Comparison of ENCODE assay signal across 24 cellular contexts in the genomic region with DNA sequence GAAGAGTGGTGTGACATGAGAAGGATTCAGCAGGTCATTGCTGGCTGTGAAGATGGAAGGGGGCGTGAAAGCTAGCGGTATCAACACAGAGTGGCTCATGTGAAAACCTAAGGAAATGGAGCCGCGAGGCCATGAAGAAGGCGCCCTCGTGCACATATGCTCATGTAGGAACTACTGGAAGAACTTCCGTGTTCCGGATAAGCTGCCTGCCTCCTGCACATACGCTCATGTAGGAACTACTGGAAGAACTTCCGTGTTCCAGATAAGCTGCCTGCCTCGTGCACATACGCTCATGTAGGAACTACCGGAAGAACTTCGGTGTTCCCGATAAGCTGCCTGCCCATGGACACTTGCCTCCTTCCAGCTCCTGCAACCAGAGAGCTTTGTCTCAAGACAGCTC.
DNase-seq lines count a peak whose midpoint lies in the region; ATAC-seq, FAIRE-seq and TF ChIP-seq lines count a peak whose summit lies in the region.
"Had no signal": no experiment of that assay in that cellular context is flagged by ENCODE, and none has a peak within 500 bp of the region (broad histone marks: within the 10 kb centered on the region; RNA-seq: fewer than 3 reads in every experiment).

No MANE protein-coding gene starts in this region.

- CTCF ChIA-PET in Panc1 (lab: Charles Lee) = no interaction called here
- CTCF ChIA-PET in K562 (lab: Yijun Ruan, JAX; ENCODE audit: low intra/inter-chr PET ratio) = interaction anchor here (0.6 kb wide), 1 partner anchor 204 kb away, joined by 3 read pairs; no protein-coding TSS in a partner anchor
- CTCF ChIA-PET in H1 (lab: Charles Lee; ENCODE audit: partially characterized antibody) = interaction anchor here (0.7 to 1.3 kb wide), 7 partner anchors 8 to 206 kb away, joined by 3 to 4 read pairs (median 3); no protein-coding TSS in a partner anchor

- H3K9me3 ChIP-seq in H9 (ENCODE audit: control insufficient read depth, low read depth, low read length) (no peaks in the 10 kb centered on the region), Panc1 (ENCODE audit: control insufficient read depth, insufficient read depth, low read depth, low read length) (no peaks in the 10 kb centered on the region), K562 (replicated peaks; ENCODE audit: control insufficient read depth, insufficient read depth, low read depth, low read length) (no peaks in the 10 kb centered on the region; the same call in 1 of the 2 replicates), H1 (ENCODE audit: insufficient read depth in 2 of 2, low read depth in 1 of 2, low read length in 1 of 2) (no peaks in the 10 kb centered on the region), trophoblast cell (ENCODE audit: insufficient read depth, low read depth, low read length) (peaks cover under 1% of the 10 kb centered on the region)
- H3K9me3 ChIP-seq: A549; BLaER1 treated with 17β-estradiol and CSF1 and Interleukin-3, amounts not matched to agents 10 nM and 100 nM; Caco-2 had no signal

- H2AK5ac ChIP-seq in H9 (ENCODE audit: insufficient read length, low read length) = no peak overlapping the region
- peak overlapping the region; percentile 15; the same call in 1 of the 2 replicates for H2AK5ac ChIP-seq in H1 (ENCODE audit: low read depth, low read length)
- H2AK5ac ChIP-seq in trophoblast cell (ENCODE audit: low read length) = no peak overlapping the region

- H2BK5ac ChIP-seq in H9 (ENCODE audit: insufficient read length, low read length) (no peak overlapping the region), H1 (ENCODE audit: low read depth, low read length) (no peak overlapping the region), trophoblast cell (ENCODE audit: low read depth, low read length, poor library complexity) (no peak overlapping the region)

- no CpG with 5 or more reads among the region's 15 CpGs for WGBS in H9 (ENCODE audit: extremely low coverage, insufficient read length, low lambda C conversion rate)
- 4% methylated on average over 15 of the region's 15 CpGs for WGBS in K562 (ENCODE audit: insufficient coverage, low coverage, missing lambda C conversion rate)
- WGBS in H1 (ENCODE audit: extremely low coverage in 1 of 2, insufficient coverage in 1 of 2, insufficient read length in 1 of 2, insufficient replicate concordance in 2 of 2, low coverage in 1 of 2, low lambda C conversion rate in 2 of 2, missing lambda C conversion rate in 1 of 2), 2 experiments = 88% methylated on average over 15 of the region's 15 CpGs; no CpG with 5 or more reads in 1 of the 2 experiments
- WGBS in trophoblast cell (ENCODE audit: extremely low coverage, insufficient coverage, insufficient read length) = no CpG with 5 or more reads among the region's 15 CpGs

- H4K12ac ChIP-seq in trophoblast cell (ENCODE audit: low read depth, low read length) = no peak overlapping the region

- H3K14ac ChIP-seq in H9 (ENCODE audit: insufficient read depth, low read length) (no peak overlapping the region; the same call in 1 of the 2 replicates), H1 (ENCODE audit: insufficient read length) (no peak overlapping the region), trophoblast cell (ENCODE audit: low read length) (no peak overlapping the region)

- H3K56ac ChIP-seq in H9 (ENCODE audit: insufficient read length, low read depth, low read length) = no peak overlapping the region
- H3K56ac ChIP-seq in H1 (replicated peaks; ENCODE audit: insufficient read length, low read depth, low read length) = no peak overlapping the region

- H2BK20ac ChIP-seq in H9 (ENCODE audit: low read depth, low read length, poor library complexity, severe bottlenecking) (no peak overlapping the region), H1 (ENCODE audit: low read length) (no peak overlapping the region)

- H3K79me2 ChIP-seq in H9 (ENCODE audit: insufficient read depth, low read length) (no peaks in the 10 kb centered on the region), K562 (ENCODE audit: control insufficient read depth, insufficient read depth, low read length) (no peaks in the 10 kb centered on the region), H1 (ENCODE audit: control insufficient read depth in 1 of 2, insufficient read depth in 2 of 2, low read length in 2 of 2) (no peaks in the 10 kb centered on the region; a peak in 1 of 4 replicates), trophoblast cell (ENCODE audit: control insufficient read depth, insufficient read depth, low read length, poor library complexity) (no peaks in the 10 kb centered on the region)

- no peak overlapping the region for H2AFZ ChIP-seq in H9 (ENCODE audit: low read length)
- H2AFZ ChIP-seq in K562 (ENCODE audit: low read depth, low read length) = peak overlapping the region; percentile 72
- H2AFZ ChIP-seq in H1 (ENCODE audit: low read length) = no peak overlapping the region
- H2AFZ ChIP-seq in trophoblast cell (ENCODE audit: insufficient read depth, low read length, poor library complexity) = no peak overlapping the region

- H4K91ac ChIP-seq in H9 (ENCODE audit: insufficient read length, low read depth, low read length) (peak overlapping the region; percentile 91), H1 (replicated peaks; ENCODE audit: insufficient read length, low read length) (no peak overlapping the region), trophoblast cell (ENCODE audit: low read depth, low read length) (no peak overlapping the region)

- H4K5ac ChIP-seq in H9 (ENCODE audit: insufficient read length, low read depth, low read length) = no peak overlapping the region
- no peak overlapping the region for H4K5ac ChIP-seq in H1 (ENCODE audit: insufficient read length, low read depth, low read length)

- BruUV-seq in Panc1 (replicated peaks; lab: Mats Ljungman, UMichigan) (no TSS peak), K562 (replicated peaks; lab: Mats Ljungman, UMichigan) (no TSS peak)

- no peak overlapping the region for H3T11ph ChIP-seq in H9 (ENCODE audit: low read length)

- no peak for FAIRE-seq in K562 (lab: Jason Lieb, UNC)
- no peak for FAIRE-seq in H1 (lab: Jason Lieb, UNC)
- FAIRE-seq: A549, D721Med, G401.6, GM12891, GM19239 had no signal

- H3K4me3 Mint-ChIP-seq in H9 = no peak overlapping the region
- H3K4me3 Mint-ChIP-seq in activated T-helper 1 cell treated with anti-CD3 and anti-CD28 coated beads, Interleukin-12 subunit alpha, Interleukin-12 subunit beta, Interleukin-2, Interleukin-4 antibody, amounts not matched to agents 30 ng/mL and 10 ng/mL and 1 ng/mL, durations not matched to agents 14 hours and 24 hours and 36 hours = no peak overlapping the region
- H3K4me3 Mint-ChIP-seq: B cell; CD4-positive, alpha-beta T cell; CD8-positive, alpha-beta T cell had no signal

- no peak overlapping the region for H2BK12ac ChIP-seq in H9 (ENCODE audit: insufficient read length, low read depth, low read length)
- no peak overlapping the region; the same call in 1 of the 2 replicates for H2BK12ac ChIP-seq in H1 (ENCODE audit: low read depth, low read length)
- H2BK12ac ChIP-seq in trophoblast cell (ENCODE audit: low read length) = no peak overlapping the region

- POLR2A ChIA-PET in Panc1 (lab: Charles Lee) (no interaction called here), K562 (lab: Yijun Ruan, JAX) (interaction anchor here (0.6 kb wide), 1 partner anchor 774 kb away, joined by 3 read pairs; no protein-coding TSS in a partner anchor), H1 (lab: Charles Lee; ENCODE audit: partially characterized antibody) (no interaction called here)

- no peak overlapping the region for H2BK15ac ChIP-seq in H9 (ENCODE audit: low read depth, low read length)
- H2BK15ac ChIP-seq in H1 (ENCODE audit: low read length) = no peak overlapping the region

- no peaks in the 10 kb centered on the region for H3K79me1 ChIP-seq in H9 (ENCODE audit: insufficient read depth, low read depth, low read length, poor library complexity, severe bottlenecking)
- H3K79me1 ChIP-seq in H1 (ENCODE audit: low read depth, low read length) = no peaks in the 10 kb centered on the region
- no peaks in the 10 kb centered on the region for H3K79me1 ChIP-seq in trophoblast cell (ENCODE audit: low read length)

- H3K23ac ChIP-seq in H9 (ENCODE audit: insufficient read length, low read depth, low read length) (no peak overlapping the region), H1 (ENCODE audit: insufficient read length) (no peak overlapping the region), trophoblast cell (ENCODE audit: low read length) (no peak overlapping the region)

- H3K18ac ChIP-seq in H9 (ENCODE audit: insufficient read length, low read depth, low read length) = peak overlapping the region; percentile 38
- no peak overlapping the region for H3K18ac ChIP-seq in H1 (ENCODE audit: extremely low read depth, low read length)
- no peak overlapping the region for H3K18ac ChIP-seq in trophoblast cell (ENCODE audit: low read length)

- no peak overlapping the region for H4K8ac ChIP-seq in H9 (replicated peaks; ENCODE audit: insufficient read length, low read depth, low read length)
- no peak overlapping the region for H4K8ac ChIP-seq in H1 (ENCODE audit: extremely low read depth, insufficient read depth, low read length)
- H4K8ac ChIP-seq in trophoblast cell (ENCODE audit: low read depth, low read length) = no peak overlapping the region

- H3K9me1 ChIP-seq in K562 (ENCODE audit: control insufficient read depth, insufficient read depth, low read length) = no peaks in the 10 kb centered on the region

- H3K4me1 Mint-ChIP-seq in H9 = peaks cover 9 to 10% of the 10 kb centered on the region in 2 experiments
- no peaks in the 10 kb centered on the region for H3K4me1 Mint-ChIP-seq in activated T-helper 1 cell treated with anti-CD3 and anti-CD28 coated beads, Interleukin-12 subunit alpha, Interleukin-12 subunit beta, Interleukin-2, Interleukin-4 antibody, amounts not matched to agents 30 ng/mL and 10 ng/mL and 1 ng/mL, durations not matched to agents 14 hours and 24 hours and 36 hours (ENCODE audit: low read depth)

- TF ChIP-seq POLR2A in K562 (conservative IDR thresholded peaks at IDR 0.05) = no peak
- no peak for TF ChIP-seq POLR2A in H1 (IDR thresholded peaks at IDR 0.05; ENCODE audit: control extremely low read depth in 1 of 2, low read depth in 2 of 2, low read length in 2 of 2)

- H3K4me1 ChIP-seq in H9 (ENCODE audit: insufficient read depth, low read length) (no peaks in the 10 kb centered on the region), Panc1 (ENCODE audit: control insufficient read depth, insufficient read depth, low read length) (peaks cover 18% of the 10 kb centered on the region), K562 (replicated peaks in 1 of 2; ENCODE audit: control insufficient read depth in 2 of 2, insufficient read depth in 2 of 2, low read length in 2 of 2) (no peaks in the 10 kb centered on the region), H1 (replicated peaks in 1 of 4; ENCODE audit: control insufficient read depth in 3 of 4, insufficient read depth in 4 of 4, low read length in 3 of 4) (no peaks in the 10 kb centered on the region; a peak in 1 of 7 replicates), trophoblast cell (ENCODE audit: control insufficient read depth in 1 of 2, insufficient read depth in 2 of 2, low read length in 2 of 2) (peaks cover 0 to 2% of the 10 kb centered on the region in 2 experiments)
- H3K4me1 ChIP-seq: BLaER1 treated with 17β-estradiol and CSF1 and Interleukin-3, amounts not matched to agents 10 nM and 100 nM had no signal

- H2BK120ac ChIP-seq in H9 (ENCODE audit: low read depth, low read length, poor library complexity, severe bottlenecking) (no peak overlapping the region), H1 (replicated peaks; ENCODE audit: low read depth, low read length) (no peak overlapping the region), trophoblast cell (ENCODE audit: insufficient read depth, low read length, poor library complexity) (no peak overlapping the region)

- H3K4me2 ChIP-seq in H9 (ENCODE audit: insufficient read depth, insufficient read length, low read length) = no peak overlapping the region
- peak overlapping the region; percentile 41; the same call in 1 of the 2 replicates for H3K4me2 ChIP-seq in K562 (ENCODE audit: insufficient read depth, low read length)
- no peak overlapping the region for H3K4me2 ChIP-seq in H1 (ENCODE audit: insufficient read depth in 1 of 2, low read depth in 2 of 2, low read length in 2 of 2)
- no peak overlapping the region for H3K4me2 ChIP-seq in trophoblast cell (ENCODE audit: low read length)
- H3K4me2 ChIP-seq: A549; BLaER1 treated with 17β-estradiol and CSF1 and Interleukin-3, amounts not matched to agents 10 nM and 100 nM had no signal

- ATAC-seq in Panc1 = no peak
- no peak for ATAC-seq in K562
- no peak for ATAC-seq in HG03280 (IDR thresholded peaks at IDR 0.05; ENCODE audit: unreplicated experiment)
- ATAC-seq: A549; CD8-positive, alpha-beta T cell had no signal

- TF ChIP-seq EP300 in K562 (IDR thresholded peaks at IDR 0.05; ENCODE audit: low read length) (no peak), H1 (IDR thresholded peaks at IDR 0.05; ENCODE audit: borderline replicate concordance in 1 of 2, low read depth in 2 of 2, low read length in 2 of 2) (no peak)

- TF ChIP-seq CTCF in H9 (conservative IDR thresholded peaks at IDR 0.05) (no peak), Panc1 (IDR thresholded peaks at IDR 0.05) (no peak), K562 (IDR thresholded peaks at IDR 0.05 in 2 of 3, conservative IDR thresholded peaks at IDR 0.05 in 1 of 3; ENCODE audit: insufficient read depth in 2 of 3, low read depth in 1 of 3, low read length in 3 of 3) (no peak), H1 (IDR thresholded peaks at IDR 0.05; ENCODE audit: control extremely low read depth in 1 of 3, insufficient read depth in 1 of 3, low read depth in 1 of 3, low read length in 3 of 3) (no peak)

- H3K36me3 Mint-ChIP-seq in H9 (ENCODE audit: insufficient read depth in 1 of 3, low read depth in 3 of 3) = no peaks in the 10 kb centered on the region
- H3K36me3 Mint-ChIP-seq in activated T-helper 1 cell treated with anti-CD3 and anti-CD28 coated beads, Interleukin-12 subunit alpha, Interleukin-12 subunit beta, Interleukin-2, Interleukin-4 antibody, amounts not matched to agents 30 ng/mL and 10 ng/mL and 1 ng/mL, durations not matched to agents 14 hours and 24 hours and 36 hours (ENCODE audit: low read depth) = no peaks in the 10 kb centered on the region
- H3K36me3 Mint-ChIP-seq: CD8-positive, alpha-beta T cell had no signal

- no peak overlapping the region for H3K9ac ChIP-seq in H9 (ENCODE audit: extremely low read depth, insufficient read length, low read length)
- H3K9ac ChIP-seq in K562 (ENCODE audit: insufficient read depth in 1 of 2, low read depth in 2 of 2, low read length in 2 of 2) = no peak overlapping the region
- no peak overlapping the region for H3K9ac ChIP-seq in H1 (replicated peaks in 1 of 4; ENCODE audit: extremely low read depth in 1 of 4, low read depth in 3 of 4, low read length in 3 of 4)
- no peak overlapping the region for H3K9ac ChIP-seq in trophoblast cell (ENCODE audit: low read length)
- H3K9ac ChIP-seq: BLaER1 treated with 17β-estradiol and CSF1 and Interleukin-3, amounts not matched to agents 10 nM and 100 nM had no signal

- H3K4ac ChIP-seq in H9 (ENCODE audit: low read depth, low read length) (no peak overlapping the region), H1 (replicated peaks; ENCODE audit: insufficient read length, low read depth, low read length) (no peak overlapping the region), trophoblast cell (ENCODE audit: low read depth, low read length) (no peak overlapping the region)

- no peak overlapping the region; a peak in 1 of 7 replicates for H3K27ac Mint-ChIP-seq in H9
- no peak overlapping the region for H3K27ac Mint-ChIP-seq in activated T-helper 1 cell treated with anti-CD3 and anti-CD28 coated beads, Interleukin-12 subunit alpha, Interleukin-12 subunit beta, Interleukin-2, Interleukin-4 antibody, amounts not matched to agents 30 ng/mL and 10 ng/mL and 1 ng/mL, durations not matched to agents 14 hours and 24 hours and 36 hours
- H3K27ac Mint-ChIP-seq: B cell; CD4-positive, alpha-beta T cell; CD8-positive, alpha-beta T cell had no signal

- no peaks in the 10 kb centered on the region for H3K36me3 ChIP-seq in Panc1 (ENCODE audit: control insufficient read depth, insufficient read depth, low read length)
- no peaks in the 10 kb centered on the region for H3K36me3 ChIP-seq in K562 (ENCODE audit: control insufficient read depth, insufficient read depth, low read length)
- H3K36me3 ChIP-seq in H1 (ENCODE audit: control insufficient read depth in 2 of 4, insufficient read depth in 4 of 4, low read length in 3 of 4) = no peaks in the 10 kb centered on the region
- no peaks in the 10 kb centered on the region for H3K36me3 ChIP-seq in trophoblast cell (ENCODE audit: control insufficient read depth in 1 of 2, insufficient read depth in 2 of 2, low read length in 2 of 2)
- H3K36me3 ChIP-seq: BLaER1 treated with 17β-estradiol and CSF1 and Interleukin-3, amounts not matched to agents 10 nM and 100 nM had no signal

- H3K27ac ChIP-seq in H9 (ENCODE audit: insufficient read length, low read depth, low read length) = no peak overlapping the region
- H3K27ac ChIP-seq in Panc1 (ENCODE audit: low read length) = peak overlapping the region; percentile 34; the same call in 1 of the 2 replicates
- H3K27ac ChIP-seq in K562 (ENCODE audit: extremely low read depth, low read depth, low read length) = no peak overlapping the region
- H3K27ac ChIP-seq in H1 (ENCODE audit: low read depth, low read length) = no peak overlapping the region
- no peak overlapping the region for H3K27ac ChIP-seq in trophoblast cell (ENCODE audit: low read depth, low read length)
- H3K27ac ChIP-seq: 22Rv1; A549; BLaER1 treated with 17β-estradiol and CSF1 and Interleukin-3, amounts not matched to agents 10 nM and 100 nM; C4-2B had no signal

- H4K20me1 ChIP-seq in H9 (ENCODE audit: control insufficient read depth, insufficient read depth, insufficient read length) (no peaks in the 10 kb centered on the region), K562 (replicated peaks; ENCODE audit: control insufficient read depth, insufficient read depth, low read length) (no peaks in the 10 kb centered on the region), H1 (replicated peaks in 1 of 2; ENCODE audit: control insufficient read depth in 1 of 2, insufficient read depth in 2 of 2, low read length in 2 of 2) (no peaks in the 10 kb centered on the region)
- H4K20me1 ChIP-seq: BLaER1 treated with 17β-estradiol and CSF1 and Interleukin-3, amounts not matched to agents 10 nM and 100 nM had no signal

- DNase-seq in H9 (no peak), Panc1 (ENCODE audit: low read depth, low spot score) (no peak), K562 (ENCODE audit: extremely low read depth in 1 of 4, low spot score in 3 of 4) (peak in 1 of 4 experiments; percentile 5), H1 (ENCODE audit: low read depth in 1 of 2, low spot score in 2 of 2) (no peak), NCI-H2171 (lab: John Stamatoyannopoulos, UW) (no peak), trophoblast cell (no peak)
- DNase-seq in activated T-helper 1 cell treated with anti-CD3 and anti-CD28 coated beads, Interleukin-12 subunit alpha, Interleukin-12 subunit beta, Interleukin-2, Interleukin-4 antibody, amounts not matched to agents 30 ng/mL and 10 ng/mL and 1 ng/mL, durations not matched to agents 14 hours and 24 hours and 36 hours (ENCODE audit: low spot score) = no peak
- DNase-seq: AML-193; Caco-2; Calu3; CD4-positive, alpha-beta T cell; CD8-positive, alpha-beta T cell; DMS79 treated with DMSO at 0.1 percent for 48 hours; GF-D8 had no signal

- intact Hi-C loops in Panc1 (cut with micrococcal nuclease; ENCODE audit: unreplicated experiment) = loop anchor here (5.0 kb wide), 1 partner anchor 112 kb away; no protein-coding TSS in a partner anchor
- intact Hi-C loops in K562 (cut with micrococcal nuclease) = no loop called here
- intact Hi-C loops in activated T-helper 1 cell treated with anti-CD3 and anti-CD28 coated beads, Interleukin-12 subunit alpha, Interleukin-12 subunit beta, Interleukin-2, Interleukin-4 antibody, amounts not matched to agents 30 ng/mL and 10 ng/mL and 1 ng/mL, durations not matched to agents 14 hours and 24 hours and 36 hours (cut with micrococcal nuclease) = no loop called here

- no peak for TF ChIP-seq RAD21 in K562 (CRISPR knock-in tag; conservative IDR thresholded peaks at IDR 0.05 in 1 of 2, IDR thresholded peaks at IDR 0.05 in 1 of 2)
- TF ChIP-seq RAD21 in H1 (IDR thresholded peaks at IDR 0.05 in 1 of 2, conservative IDR thresholded peaks at IDR 0.05 in 1 of 2; ENCODE audit: low read depth in 2 of 2, low read length in 2 of 2) = no peak

- H3K27me3 Mint-ChIP-seq in H9 (ENCODE audit: low read depth) = no peaks in the 10 kb centered on the region
- peaks cover 9% of the 10 kb centered on the region for H3K27me3 Mint-ChIP-seq in activated T-helper 1 cell treated with anti-CD3 and anti-CD28 coated beads, Interleukin-12 subunit alpha, Interleukin-12 subunit beta, Interleukin-2, Interleukin-4 antibody, amounts not matched to agents 30 ng/mL and 10 ng/mL and 1 ng/mL, durations not matched to agents 14 hours and 24 hours and 36 hours (ENCODE audit: insufficient read depth)
- H3K27me3 Mint-ChIP-seq: CD4-positive, alpha-beta T cell had no signal

- no peaks in the 10 kb centered on the region for H3K23me2 ChIP-seq in H9 (ENCODE audit: insufficient read length, low read depth, low read length, poor library complexity, severe bottlenecking)
- H3K23me2 ChIP-seq in H1 (ENCODE audit: low read depth, low read length) = no peaks in the 10 kb centered on the region

- H3K4me3 ChIP-seq in Panc1 (ENCODE audit: low read depth in 2 of 2, low read length in 2 of 2) (no peak overlapping the region), K562 (no peak overlapping the region), H1 (ENCODE audit: extremely low read depth in 1 of 4, insufficient read depth in 2 of 4, low read depth in 3 of 4, low read length in 4 of 4) (no peak overlapping the region), trophoblast cell (ENCODE audit: low read depth, low read length) (no peak overlapping the region)
- H3K4me3 ChIP-seq: A549; BLaER1 treated with 17β-estradiol and CSF1 and Interleukin-3, amounts not matched to agents 10 nM and 100 nM had no signal

- in situ Hi-C loops in Panc1 (cut with HindIII; ENCODE audit: low pct_unique_long_range_greater_than_20kb, low sequenced_read_pairs) = no loop called here
- in situ Hi-C loops in K562 (cut with MboI) = no loop called here

- H3K27me3 ChIP-seq in H9 (ENCODE audit: insufficient read depth, low read length) (no peaks in the 10 kb centered on the region), Panc1 (ENCODE audit: control insufficient read depth, insufficient read depth, low read length) (no peaks in the 10 kb centered on the region), K562 (ENCODE audit: control insufficient read depth in 2 of 2, insufficient read depth in 2 of 2, low read length in 2 of 2) (peaks cover 0 to 6% of the 10 kb centered on the region in 2 experiments; a peak in 2 of 5 replicates), H1 (replicated peaks in 1 of 4; ENCODE audit: control insufficient read depth in 3 of 4, extremely low read depth in 1 of 4, insufficient read depth in 3 of 4, low read length in 3 of 4) (no peaks in the 10 kb centered on the region; a peak in 2 of 7 replicates), trophoblast cell (ENCODE audit: insufficient read depth, low read length) (no peaks in the 10 kb centered on the region)
- H3K27me3 ChIP-seq: BLaER1 treated with 17β-estradiol and CSF1 and Interleukin-3, amounts not matched to agents 10 nM and 100 nM had no signal

- H3K9me3 Mint-ChIP-seq in H9 = no peaks in the 10 kb centered on the region
- no peaks in the 10 kb centered on the region for H3K9me3 Mint-ChIP-seq in activated T-helper 1 cell treated with anti-CD3 and anti-CD28 coated beads, Interleukin-12 subunit alpha, Interleukin-12 subunit beta, Interleukin-2, Interleukin-4 antibody, amounts not matched to agents 30 ng/mL and 10 ng/mL and 1 ng/mL, durations not matched to agents 14 hours and 24 hours and 36 hours
- H3K9me3 Mint-ChIP-seq: CD4-positive, alpha-beta T cell; CD8-positive, alpha-beta T cell had no signal
